In the genomic region with DNA sequence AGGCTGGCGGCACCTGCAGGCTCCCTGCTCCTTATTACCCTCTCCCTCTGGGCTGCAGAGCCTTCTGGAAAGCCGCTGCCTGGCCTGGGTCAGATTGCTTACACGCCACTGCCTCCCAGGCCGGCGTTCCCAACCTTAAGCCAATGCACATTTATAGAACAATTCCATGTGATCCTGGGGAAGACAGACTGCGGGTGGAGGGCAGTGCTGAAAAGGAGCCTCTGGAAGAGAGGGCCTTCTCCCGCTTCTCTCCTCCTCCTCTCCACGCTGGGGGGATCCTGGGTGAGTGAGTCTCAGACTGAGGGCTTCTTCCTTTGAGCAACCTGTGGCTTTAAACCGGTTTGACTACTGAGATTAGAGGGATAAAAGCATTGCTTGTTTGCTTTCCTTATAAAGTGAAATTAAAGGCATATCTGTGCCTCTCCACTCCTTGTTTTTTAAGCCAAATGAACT, we compare ENCODE assay signal across 9 cellular contexts. TPM values are rescaled to one million over a fixed set of nuclear protein-coding genes. Genes with fewer than 3 reads are reported as not detected.
A peak's percentile ranks its signal among the peaks of the same experiment; 100 is the strongest.
DNase-seq lines count a peak whose midpoint lies in the region; ATAC-seq, FAIRE-seq and TF ChIP-seq lines count a peak whose summit lies in the region.
"Had no signal": no experiment of that assay in that cellular context is flagged by ENCODE, and none has a peak within 500 bp of the region (broad histone marks: within the 10 kb centered on the region; RNA-seq: fewer than 3 reads in every experiment).

No MANE protein-coding gene starts in this region.

- FAIRE-seq in HepG2 (lab: Jason Lieb, UNC) = no peak

- no peak for TF ChIP-seq POLR2A in HepG2 (IDR thresholded peaks at IDR 0.05; ENCODE audit: insufficient read depth in 1 of 2, low read depth in 2 of 2, low read length in 2 of 2)

- no peaks in the 10 kb centered on the region for H4K20me1 ChIP-seq in HepG2 (ENCODE audit: insufficient read depth, low read length)

- in situ Hi-C loops in HepG2 (cut with HindIII; ENCODE audit: extremely low pct_ligation_motif_present, low pct_unique_long_range_greater_than_20kb) = no loop called here

- no peak for TF ChIP-seq RAD21 in HepG2 (CRISPR knock-in tag; IDR thresholded peaks at IDR 0.05)

- ATAC-seq in HepG2 (peak; percentile 72), HG03095 (IDR thresholded peaks at IDR 0.05; ENCODE audit: unreplicated experiment) (no peak)

- 40% methylated on average over 9 of the region's 9 CpGs for WGBS in HepG2 (ENCODE audit: low lambda C conversion rate)

- H3K4me1 ChIP-seq in HepG2 (ENCODE audit: insufficient read depth, low read length) (peaks cover 35% of the 10 kb centered on the region), stomach smooth muscle (ENCODE audit: control insufficient read depth, insufficient read depth, low read length) (peaks cover 57% of the 10 kb centered on the region)
- H3K4me1 ChIP-seq: SJSA1 had no signal

- H3K79me2 ChIP-seq in HepG2 (ENCODE audit: insufficient read depth, low read length) = no peaks in the 10 kb centered on the region

- BruUV-seq in HepG2 (replicated peaks; lab: Mats Ljungman, UMichigan) = no TSS peak

- no peak overlapping the region for H3K9ac ChIP-seq in HepG2 (ENCODE audit: insufficient read depth, low read depth, low read length)
- H3K9ac ChIP-seq in stomach smooth muscle (ENCODE audit: low read length in 2 of 2) = peak overlapping the region; percentile 58 to 82

- peak overlapping the region; percentile 85 to 90 for H3K27ac ChIP-seq in coronary artery
- H3K27ac ChIP-seq in HepG2 (ENCODE audit: extremely low read length, insufficient read depth, low read length) = no peak overlapping the region
- peak overlapping the region; percentile 95 for H3K27ac ChIP-seq in stomach smooth muscle (ENCODE audit: low read length)
- H3K27ac ChIP-seq: SJSA1 had no signal

- H3K9me3 ChIP-seq in HepG2 (ENCODE audit: low read length) (no peaks in the 10 kb centered on the region), stomach smooth muscle (ENCODE audit: control insufficient read depth in 2 of 2, low read length in 2 of 2) (no peaks in the 10 kb centered on the region)
- H3K9me3 ChIP-seq: SJSA1 had no signal

- H3K4me3 ChIP-seq in LNCaP clone FGC (ENCODE audit: low read depth, low read length) (peak overlapping the region; percentile 22), coronary artery (peak overlapping the region; percentile 60), HepG2 (replicated peaks in 1 of 3; ENCODE audit: insufficient read depth in 1 of 3, low read depth in 2 of 3, low read length in 3 of 3) (peak overlapping the region in 1 of 3 experiments; percentile 33; a peak in 1 of 6 replicates), stomach smooth muscle (ENCODE audit: low read length in 2 of 2) (peak overlapping the region; percentile 47 to 65)
- H3K4me3 ChIP-seq: SJSA1 had no signal

- H3K27me3 ChIP-seq in HepG2 (ENCODE audit: control insufficient read depth in 1 of 2, insufficient read depth in 2 of 2, low read length in 2 of 2) (peaks cover 0 to 1% of the 10 kb centered on the region in 2 experiments; a peak in 2 of 5 replicates), stomach smooth muscle (ENCODE audit: control insufficient read depth in 1 of 2, insufficient read depth in 2 of 2, low read length in 2 of 2) (no peaks in the 10 kb centered on the region)
- H3K27me3 ChIP-seq: SJSA1 had no signal

- POLR2A ChIA-PET in HepG2 (lab: Yijun Ruan, JAX) = no interaction called here

- no peak overlapping the region for H2AFZ ChIP-seq in HepG2 (ENCODE audit: low read length)

- peak; percentile 25; the same call in 1 of the 2 replicates for TF ChIP-seq CTCF in LNCaP clone FGC (IDR thresholded peaks at IDR 0.05; ENCODE audit: control insufficient read depth, extremely low read depth, insufficient read depth)
- no peak for TF ChIP-seq CTCF in coronary artery (IDR thresholded peaks at IDR 0.05)
- TF ChIP-seq CTCF in HepG2 (CRISPR knock-in tag; IDR thresholded peaks at IDR 0.05) = peak; percentile 25

- H3K36me3 ChIP-seq in HepG2 (replicated peaks in 1 of 2; ENCODE audit: control insufficient read depth in 1 of 2, insufficient read depth in 2 of 2, low read length in 2 of 2) (no peaks in the 10 kb centered on the region), stomach smooth muscle (ENCODE audit: control insufficient read depth in 2 of 2, insufficient read depth in 2 of 2, low read length in 2 of 2) (no peaks in the 10 kb centered on the region)
- H3K36me3 ChIP-seq: SJSA1 had no signal

- no peak for TF ChIP-seq EP300 in HepG2 (IDR thresholded peaks at IDR 0.05; ENCODE audit: low read depth in 2 of 2, low read length in 2 of 2)
- no peak for TF ChIP-seq EP300 in HepG2 (CRISPR knock-in tag; IDR thresholded peaks at IDR 0.05; ENCODE audit: borderline replicate concordance)

- DNase-seq in LNCaP clone FGC (ENCODE audit: low read depth) = peak; percentile 80
- peak; percentile 83 for DNase-seq in coronary artery (ENCODE audit: low spot score)
- no peak for DNase-seq in HepG2 (ENCODE audit: low spot score)
- no peak for DNase-seq in activated T-cell treated with anti-CD3 and anti-CD28 coated beads, Interleukin-2, amount 50 U/mL, for 1 hour
- no peak for DNase-seq in A172 (ENCODE audit: low spot score)
- no peak for DNase-seq in RKO (ENCODE audit: low spot score)

- intact Hi-C loops in HepG2 (cut with micrococcal nuclease; ENCODE audit: unreplicated experiment) = loop anchor here (5.0 kb wide), 1 partner anchor 118 kb away; no protein-coding TSS in a partner anchor

- H3K4me2 ChIP-seq in HepG2 (ENCODE audit: low read depth, low read length) = peak overlapping the region; percentile 48

- CTCF ChIA-PET in HepG2 (lab: Yijun Ruan, JAX; ENCODE audit: low intra/inter-chr PET ratio, low total read pairs) = no interaction called here

TF ChIP-seq in HepG2, 621 proteins besides CTCF, POLR2A, EP300 and RAD21 (continues in another document):
- TF ChIP-seq, protein P1, sequence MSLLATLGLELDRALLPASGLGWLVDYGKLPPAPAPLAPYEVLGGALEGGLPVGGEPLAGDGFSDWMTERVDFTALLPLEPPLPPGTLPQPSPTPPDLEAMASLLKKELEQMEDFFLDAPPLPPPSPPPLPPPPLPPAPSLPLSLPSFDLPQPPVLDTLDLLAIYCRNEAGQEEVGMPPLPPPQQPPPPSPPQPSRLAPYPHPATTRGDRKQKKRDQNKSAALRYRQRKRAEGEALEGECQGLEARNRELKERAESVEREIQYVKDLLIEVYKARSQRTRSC (CRISPR knock-in tag; IDR thresholded peaks at IDR 0.05; ENCODE audit: low read depth) = no peak

RNA-seq across cellular contexts. Expression of a gene that starts 5.5 kb away (rescaled TPM):
- 11.8 and 16.1 TPM in 2 replicates for total RNA-seq in HepG2 (2016; rRNA removed; fragmentation: Illumina TruSeq; extraction: Trizol)
- 3.0 and 3.6 TPM in 2 replicates for total RNA-seq in HepG2 (2016; cell fraction: cytosol; rRNA removed; fragmentation: Illumina TruSeq; extraction: Trizol; ENCODE audit: low read depth)
- 11.8 and 16.2 TPM in 2 replicates for total RNA-seq in HepG2 (2016; cell fraction: insoluble cytoplasmic fraction; rRNA removed; fragmentation: Illumina TruSeq; extraction: Trizol)
- total RNA-seq in HepG2 (2016; cell fraction: membrane; rRNA removed; fragmentation: Illumina TruSeq; extraction: Trizol) = 8.9 and 10.3 TPM in 2 replicates
- 23.8 and 25.0 TPM in 2 replicates for total RNA-seq in HepG2 (2016; cell fraction: nucleus; rRNA removed; fragmentation: Illumina TruSeq; extraction: Trizol)
- polyA plus RNA-seq in HepG2 (2011; rRNA removed) = 15.3 and 16.0 TPM in 2 replicates
- polyA plus RNA-seq in HepG2 (2011; cell fraction: cytosol; rRNA removed) = 7.6 and 10.9 TPM in 2 replicates
- 37.7 and 43.0 TPM in 2 replicates for polyA plus RNA-seq in HepG2 (2011; cell fraction: nucleus; rRNA removed)
- 21.9 and 23.8 TPM in 2 replicates for polyA plus RNA-seq in HepG2 (2012)
- polyA plus RNA-seq in HepG2 (2016; cell fraction: cytosol; fragmentation: Illumina TruSeq; extraction: Trizol; ENCODE audit: low read depth) = 1.6 and 2.9 TPM in 2 replicates
- 24.0 and 27.9 TPM in 2 replicates for polyA plus RNA-seq in HepG2 (2016; cell fraction: insoluble cytoplasmic fraction; fragmentation: Illumina TruSeq; extraction: Trizol; ENCODE audit: low read depth)
- 6.4 and 8.1 TPM in 2 replicates for polyA plus RNA-seq in HepG2 (2016; cell fraction: membrane; fragmentation: Illumina TruSeq; extraction: Trizol; ENCODE audit: low read depth)
- polyA plus RNA-seq in HepG2 (2016; cell fraction: nucleus; fragmentation: Illumina TruSeq; extraction: Trizol; ENCODE audit: insufficient read depth, low read depth) = 35.9 and 48.4 TPM in 2 replicates
- 10.4 and 18.0 TPM in 2 replicates for polyA minus RNA-seq in HepG2 (2011; rRNA and poly(A)+ RNA removed; ENCODE audit: low replicate concordance)
- 9.7 and 13.0 TPM in 2 replicates for polyA minus RNA-seq in HepG2 (2011; cell fraction: cytosol; rRNA and poly(A)+ RNA removed)
- 30.6 and 33.9 TPM in 2 replicates for polyA minus RNA-seq in HepG2 (2011; cell fraction: nucleus; rRNA and poly(A)+ RNA removed)
- total RNA-seq in A172 (2014; rRNA removed; shearing (Covaris generic)) = 4.4 and 8.5 TPM in 2 replicates

RNA-seq across cellular contexts. Expression of a gene that starts 19.4 kb away (rescaled TPM):
- total RNA-seq in HepG2 (2016; rRNA removed; fragmentation: Illumina TruSeq; extraction: Trizol) = 91.6 and 108 TPM in 2 replicates
- total RNA-seq in HepG2 (2016; cell fraction: cytosol; rRNA removed; fragmentation: Illumina TruSeq; extraction: Trizol; ENCODE audit: low read depth) = 46.8 and 47.9 TPM in 2 replicates
- total RNA-seq in HepG2 (2016; cell fraction: insoluble cytoplasmic fraction; rRNA removed; fragmentation: Illumina TruSeq; extraction: Trizol) = 95.7 and 113 TPM in 2 replicates
- 58.2 and 62.5 TPM in 2 replicates for total RNA-seq in HepG2 (2016; cell fraction: membrane; rRNA removed; fragmentation: Illumina TruSeq; extraction: Trizol)
- total RNA-seq in HepG2 (2016; cell fraction: nucleus; rRNA removed; fragmentation: Illumina TruSeq; extraction: Trizol) = 79.6 and 84.1 TPM in 2 replicates
- polyA plus RNA-seq in HepG2 (2011; rRNA removed) = 47.0 and 61.1 TPM in 2 replicates
- 26.3 and 29.5 TPM in 2 replicates for polyA plus RNA-seq in HepG2 (2011; cell fraction: cytosol; rRNA removed)
- 120 and 126 TPM in 2 replicates for polyA plus RNA-seq in HepG2 (2011; cell fraction: nucleus; rRNA removed)
- 42.3 and 49.9 TPM in 2 replicates for polyA plus RNA-seq in HepG2 (2012)
- polyA plus RNA-seq in HepG2 (2016; cell fraction: cytosol; fragmentation: Illumina TruSeq; extraction: Trizol; ENCODE audit: low read depth) = 42.9 and 45.9 TPM in 2 replicates
- polyA plus RNA-seq in HepG2 (2016; cell fraction: insoluble cytoplasmic fraction; fragmentation: Illumina TruSeq; extraction: Trizol; ENCODE audit: low read depth) = 98.9 and 108 TPM in 2 replicates
- 44.9 and 47.4 TPM in 2 replicates for polyA plus RNA-seq in HepG2 (2016; cell fraction: membrane; fragmentation: Illumina TruSeq; extraction: Trizol; ENCODE audit: low read depth)
- 142 and 151 TPM in 2 replicates for polyA plus RNA-seq in HepG2 (2016; cell fraction: nucleus; fragmentation: Illumina TruSeq; extraction: Trizol; ENCODE audit: insufficient read depth, low read depth)
- 11.7 and 12.0 TPM in 2 replicates for polyA minus RNA-seq in HepG2 (2011; rRNA and poly(A)+ RNA removed; ENCODE audit: low replicate concordance)
- polyA minus RNA-seq in HepG2 (2011; cell fraction: cytosol; rRNA and poly(A)+ RNA removed) = 11.8 and 18.0 TPM in 2 replicates
- 56.8 and 59.3 TPM in 2 replicates for polyA minus RNA-seq in HepG2 (2011; cell fraction: nucleus; rRNA and poly(A)+ RNA removed)
- 30.0 and 38.8 TPM in 2 replicates for total RNA-seq in A172 (2014; rRNA removed; shearing (Covaris generic))

Comparison
In these comparisons a context has a peak if more than half of its experiments do, and no peak if none do; other contexts are left out.
1. DNase-seq: peak in LNCaP clone FGC (single experiment) and coronary artery (single experiment); none in HepG2 (single experiment), activated T-cell treated with anti-CD3 and anti-CD28 coated beads, Interleukin-2, amount 50 U/mL, for 1 hour (single experiment), A172 (single experiment) and RKO (single experiment).